Comparison of ENCODE assay signal across 8 cellular contexts in the genomic region with DNA sequence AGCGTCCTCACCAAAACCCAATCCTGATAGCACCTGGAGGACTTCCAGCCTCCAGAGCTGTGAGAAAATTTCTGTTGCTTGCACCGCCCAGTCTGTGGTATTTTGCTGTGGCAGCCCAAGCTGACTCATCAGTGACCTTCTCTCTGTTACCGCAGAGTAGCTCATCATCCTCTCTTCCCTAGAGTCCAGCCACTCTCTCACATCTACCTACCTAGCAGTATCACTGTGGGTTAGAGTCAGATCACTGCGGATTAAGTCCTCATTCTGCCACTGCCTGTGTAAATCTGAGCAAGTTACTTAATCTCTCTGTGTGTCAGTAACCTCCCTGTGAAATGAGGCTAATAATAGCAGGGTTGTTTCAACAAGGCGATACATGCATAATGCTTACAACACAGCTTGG. TPM values are rescaled to one million over a fixed set of nuclear protein-coding genes. Genes with fewer than 3 reads are reported as not detected.
A peak's percentile ranks its signal among the peaks of the same experiment; 100 is the strongest.
DNase-seq lines count a peak whose midpoint lies in the region; ATAC-seq and TF ChIP-seq lines count a peak whose summit lies in the region.

No MANE protein-coding gene starts in this region.

- H3K9me3 ChIP-seq in PC-9 (ENCODE audit: insufficient read depth, low read depth): no peaks in the 10 kb centered on the region

- no peak overlapping the region for H3K4me3 Mint-ChIP-seq in activated naive CD8-positive, alpha-beta T cell treated with anti-CD3 and anti-CD28 coated beads, Interleukin-2, amount 10 ng/mL, durations not matched to agents 7 days and 5 days

- H3K9me2 ChIP-seq in PC-9 (ENCODE audit: insufficient read depth): no peaks in the 10 kb centered on the region

- H3K4me3 ChIP-seq in GM12864 (ENCODE audit: low read depth, low read length) (no peak overlapping the region), PC-9 (no peak overlapping the region)

- no peaks in the 10 kb centered on the region for H3K27me3 ChIP-seq in PC-9 (ENCODE audit: insufficient read depth, low read depth)

- peaks cover 27% of the 10 kb centered on the region for H3K4me1 ChIP-seq in PC-9 (replicated peaks; ENCODE audit: insufficient read depth)

- POLR2A ChIA-PET in PC-9 (lab: Charles Lee; ENCODE audit: unreplicated experiment): interaction anchor here (0.5 to 0.7 kb wide), 5 partner anchors 44 to 595 kb away, joined by 3 to 22 read pairs (median 8); no protein-coding TSS in a partner anchor
- POLR2A ChIA-PET in activated naive CD8-positive, alpha-beta T cell treated with anti-CD3 and anti-CD28 coated beads, Interleukin-2, amount 10 ng/mL, durations not matched to agents 7 days and 5 days (lab: Charles Lee): interaction anchor here (0.5 to 1.2 kb wide), 5 partner anchors 30 to 445 kb away, joined by 3 to 4 read pairs (median 3); no protein-coding TSS in a partner anchor
- POLR2A ChIA-PET in HEK293T (lab: Yijun Ruan, JAX): no interaction called here

- ATAC-seq in HG02852 (IDR thresholded peaks at IDR 0.05; ENCODE audit: unreplicated experiment) (peak; percentile 85), omental fat pad (ENCODE audit: low FRiP score) (peak; percentile 72)
- ATAC-seq in activated naive CD8-positive, alpha-beta T cell treated with anti-CD3 and anti-CD28 coated beads, Interleukin-2, amount 10 ng/mL, durations not matched to agents 7 days and 5 days (ENCODE audit: low read depth): peak; percentile 36

- no peaks in the 10 kb centered on the region for H3K9me3 Mint-ChIP-seq in activated naive CD8-positive, alpha-beta T cell treated with anti-CD3 and anti-CD28 coated beads, Interleukin-2, amount 10 ng/mL, durations not matched to agents 7 days and 5 days

- no peaks in the 10 kb centered on the region for H3K36me3 Mint-ChIP-seq in activated naive CD8-positive, alpha-beta T cell treated with anti-CD3 and anti-CD28 coated beads, Interleukin-2, amount 10 ng/mL, durations not matched to agents 7 days and 5 days

- H3K27me3 Mint-ChIP-seq in activated naive CD8-positive, alpha-beta T cell treated with anti-CD3 and anti-CD28 coated beads, Interleukin-2, amount 10 ng/mL, durations not matched to agents 7 days and 5 days: peaks cover 12% of the 10 kb centered on the region

- H3F3A ChIP-seq in PC-9 (ENCODE audit: insufficient read depth, low read depth): peaks cover 19% of the 10 kb centered on the region; the same call in 1 of the 2 replicates

- TF ChIP-seq CTCF in GM12864 (IDR thresholded peaks at IDR 0.05; ENCODE audit: low read depth, low read length, missing control alignments) (no peak), PC-9 (conservative IDR thresholded peaks at IDR 0.05) (no peak), omental fat pad (IDR thresholded peaks at IDR 0.05) (no peak)

- no peaks in the 10 kb centered on the region for H3K79me2 ChIP-seq in PC-9 (ENCODE audit: low read depth)

- peaks cover 23% of the 10 kb centered on the region for H3K4me1 Mint-ChIP-seq in activated naive CD8-positive, alpha-beta T cell treated with anti-CD3 and anti-CD28 coated beads, Interleukin-2, amount 10 ng/mL, durations not matched to agents 7 days and 5 days

- CTCF ChIA-PET in PC-9 (lab: Charles Lee) (interaction anchor here (0.7 to 0.9 kb wide), 4 partner anchors 17 to 445 kb away, joined by 3 to 5 read pairs (median 3); no protein-coding TSS in a partner anchor), HEK293T (lab: Yijun Ruan, JAX) (no interaction called here)

- no peak overlapping the region for H3K27ac ChIP-seq in PC-9

- no peak overlapping the region for H2AFZ ChIP-seq in PC-9

- no peaks in the 10 kb centered on the region for H3K36me3 ChIP-seq in PC-9 (ENCODE audit: low read depth)

- H4K20me1 ChIP-seq in PC-9 (ENCODE audit: insufficient read depth): no peaks in the 10 kb centered on the region

- intact Hi-C loops in PC-9 (cut with micrococcal nuclease; ENCODE audit: unreplicated experiment): loop anchor here (5.0 to 10.0 kb wide), 3 partner anchors 225 to 443 kb away; no protein-coding TSS in a partner anchor

- peak; percentile 55 for DNase-seq in GM12864 (ENCODE audit: low read depth)
- peak; percentile 64 to 79 for DNase-seq in PC-9
- no peak for DNase-seq in activated naive CD8-positive, alpha-beta T cell treated with anti-CD3 and anti-CD28 coated beads, Interleukin-2, amount 10 ng/mL, durations not matched to agents 7 days and 5 days
- no peak for DNase-seq in omental fat pad (ENCODE audit: low spot score)
- DNase-seq in HEK293T (ENCODE audit: extremely low spot score): no peak
- DNase-seq in NCI-H2196 treated with DMSO at 0.1 percent for 48 hours (lab: John Stamatoyannopoulos, UW; ENCODE audit: unreplicated experiment): no peak
- no peak for DNase-seq in COLO668 (lab: John Stamatoyannopoulos, UW; ENCODE audit: unreplicated experiment)

- no peak overlapping the region for H3K27ac Mint-ChIP-seq in activated naive CD8-positive, alpha-beta T cell treated with anti-CD3 and anti-CD28 coated beads, Interleukin-2, amount 10 ng/mL, durations not matched to agents 7 days and 5 days

- H3K4me2 ChIP-seq in PC-9: peak overlapping the region; percentile 18; the same call in 1 of the 2 replicates

- no TSS peak for BruUV-seq in PC-9 (replicated peaks; lab: Mats Ljungman, UMichigan)

TF ChIP-seq in HEK293T, 16 proteins besides CTCF, POLR2A, EP300 and RAD21:
- TF ChIP-seq SP1 (IDR thresholded peaks at IDR 0.05): no peak
- no peak for TF ChIP-seq ARNT (IDR thresholded peaks at IDR 0.05)
- no peak for TF ChIP-seq SUZ12 (IDR thresholded peaks at IDR 0.05)

RNA-seq across cellular contexts. Expression of gene USPL1, which starts 40.3 kb away (rescaled TPM):
- 8.9 and 10.7 TPM in 2 replicates for total RNA-seq in PC-9 (2021)
- total RNA-seq in activated naive CD8-positive, alpha-beta T cell treated with anti-CD3 and anti-CD28 coated beads, Interleukin-2, amount 10 ng/mL, durations not matched to agents 7 days and 5 days: 10 to 100 TPM; 23.9 to 25.8 TPM
- total RNA-seq in omental fat pad: 10 to 100 TPM; 29.2 to 33.9 (median 32.6) TPM

Comparison
In these comparisons a context has a peak if more than half of its experiments do, and no peak if none do; other contexts are left out.
1. DNase-seq: peak in GM12864 (single experiment) and PC-9 (2 of 2); none in activated naive CD8-positive, alpha-beta T cell treated with anti-CD3 and anti-CD28 coated beads, Interleukin-2, amount 10 ng/mL, durations not matched to agents 7 days and 5 days (single experiment), omental fat pad (single experiment), HEK293T (single experiment), NCI-H2196 treated with DMSO at 0.1 percent for 48 hours (single experiment) and COLO668 (single experiment).
2. Peak in every context shown above with its lines, with median percentiles within 50 percentile points of each other: ATAC-seq.